ENCODE assay signal across 1 cellular context in genomic region chr2:55887906-55888625, GRCh38.
TF ChIP-seq lines count a peak whose summit lies in the region.

No MANE protein-coding gene starts in this region.

TF ChIP-seq in IMR-90, 13 proteins besides CTCF, POLR2A, EP300 and RAD21 (continued from another document):
- TF ChIP-seq USF2 (IDR thresholded peaks at IDR 0.05; ENCODE audit: low read depth, low read length) (no peak), MAFK (IDR thresholded peaks at IDR 0.05; ENCODE audit: low read depth, low read length) (no peak), MXI1 (IDR thresholded peaks at IDR 0.05; ENCODE audit: borderline replicate concordance, low read depth, low read length) (no peak), RCOR1 (IDR thresholded peaks at IDR 0.05; ENCODE audit: insufficient replicate concordance, low read length) (no peak), MAZ (IDR thresholded peaks at IDR 0.05; ENCODE audit: borderline replicate concordance, low read depth, low read length) (no peak)
